9 cellular contexts compared by ENCODE assay signal in genomic region chr3:52218953-52219650, GRCh38. TPM values are rescaled to one million over a fixed set of nuclear protein-coding genes. Genes with fewer than 3 reads are reported as not detected.
DNase-seq lines count a peak whose midpoint lies in the region; ATAC-seq and TF ChIP-seq lines count a peak whose summit lies in the region.
"Had no signal": no experiment of that assay in that cellular context is flagged by ENCODE, and none has a peak within 500 bp of the region (broad histone marks: within the 10 kb centered on the region; RNA-seq: fewer than 3 reads in every experiment).

No MANE protein-coding gene starts in this region.

- H3K27ac Mint-ChIP-seq in activated naive CD4-positive, alpha-beta T cell treated with anti-CD3 and anti-CD28 coated beads, Interleukin-2, amount 10 ng/mL, durations not matched to agents 7 days and 5 days, result peak overlapping the region; percentile 88
- H3K27ac Mint-ChIP-seq in activated naive CD4-positive, alpha-beta T cell treated with anti-CD3 and anti-CD28 coated beads, Interleukin-2, amount 50 U/mL, for 72 hours, result no peak overlapping the region
- H3K27ac Mint-ChIP-seq in type B pancreatic cell, result peak overlapping the region; percentile 85

- H3K9me3 Mint-ChIP-seq in activated naive CD4-positive, alpha-beta T cell treated with anti-CD3 and anti-CD28 coated beads, Interleukin-2, amount 10 ng/mL, durations not matched to agents 7 days and 5 days, result no peaks in the 10 kb centered on the region
- no peaks in the 10 kb centered on the region for H3K9me3 Mint-ChIP-seq in activated naive CD4-positive, alpha-beta T cell treated with anti-CD3 and anti-CD28 coated beads, Interleukin-2, amount 50 U/mL, for 72 hours
- H3K9me3 Mint-ChIP-seq in type B pancreatic cell, result no peaks in the 10 kb centered on the region

- peaks cover 93% of the 10 kb centered on the region for H3K4me1 Mint-ChIP-seq in activated naive CD4-positive, alpha-beta T cell treated with anti-CD3 and anti-CD28 coated beads, Interleukin-2, amount 10 ng/mL, durations not matched to agents 7 days and 5 days
- peaks cover 12% of the 10 kb centered on the region for H3K4me1 Mint-ChIP-seq in type B pancreatic cell (ENCODE audit: unreplicated experiment)

- TF ChIP-seq CTCF in ascending aorta (IDR thresholded peaks at IDR 0.05), result no peak
- TF ChIP-seq CTCF in type B pancreatic cell (conservative IDR thresholded peaks at IDR 0.05), result no peak

- no peaks in the 10 kb centered on the region for H3K27me3 ChIP-seq in ascending aorta

- H3K4me3 ChIP-seq in ascending aorta, result no peak overlapping the region

- peaks cover 14 to 18% of the 10 kb centered on the region in 2 donors for H3K36me3 ChIP-seq in ascending aorta

- no peaks in the 10 kb centered on the region for H3K27me3 Mint-ChIP-seq in activated naive CD4-positive, alpha-beta T cell treated with anti-CD3 and anti-CD28 coated beads, Interleukin-2, amount 10 ng/mL, durations not matched to agents 7 days and 5 days
- H3K27me3 Mint-ChIP-seq in type B pancreatic cell, result no peaks in the 10 kb centered on the region

- peak overlapping the region; percentile 49 for H3K4me3 Mint-ChIP-seq in activated naive CD4-positive, alpha-beta T cell treated with anti-CD3 and anti-CD28 coated beads, Interleukin-2, amount 10 ng/mL, durations not matched to agents 7 days and 5 days
- peak overlapping the region; percentile 44 for H3K4me3 Mint-ChIP-seq in type B pancreatic cell

- intact Hi-C loops in ascending aorta (cut with DNase I), result no loop called here

- ATAC-seq in activated naive CD4-positive, alpha-beta T cell treated with anti-CD3 and anti-CD28 coated beads, Interleukin-2, amount 50 U/mL, for 72 hours, result no peak
- no peak for ATAC-seq in HG03097 (IDR thresholded peaks at IDR 0.05; ENCODE audit: low FRiP score, unreplicated experiment)

- CTCF ChIA-PET in activated naive CD4-positive, alpha-beta T cell treated with anti-CD3 and anti-CD28 coated beads, Interleukin-2, amount 10 ng/mL, durations not matched to agents 7 days and 5 days (lab: Charles Lee), result interaction anchor here (0.9 to 10.4 kb wide), 15 partner anchors 9 to 229 kb away, joined by 3 to 125 read pairs (median 9); partner anchors contain the start of genes PPM1M and WDR82

- peak overlapping the region; percentile 14 to 46 for H3K27ac ChIP-seq in ascending aorta

- no peaks in the 10 kb centered on the region for H3K9me3 ChIP-seq in ascending aorta

- no peak for DNase-seq in activated naive CD4-positive, alpha-beta T cell treated with anti-CD3 and anti-CD28 coated beads, Interleukin-2, amount 10 ng/mL, durations not matched to agents 7 days and 5 days
- no peak for DNase-seq in activated naive CD4-positive, alpha-beta T cell treated with anti-CD3 and anti-CD28 coated beads, Interleukin-2, amount 50 U/mL, for 72 hours (ENCODE audit: low spot score in 2 of 2)
- DNase-seq in ascending aorta (ENCODE audit: low spot score in 2 of 2) (no peak), lung microvascular endothelial cell (ENCODE audit: low read depth in 2 of 2) (peak; percentile 75 to 77), type B pancreatic cell (ENCODE audit: extremely low spot score, unreplicated experiment) (no peak), COR-L47 (lab: John Stamatoyannopoulos, UW) (no peak), RKO (ENCODE audit: low spot score) (no peak)

- H3K36me3 Mint-ChIP-seq in activated naive CD4-positive, alpha-beta T cell treated with anti-CD3 and anti-CD28 coated beads, Interleukin-2, amount 10 ng/mL, durations not matched to agents 7 days and 5 days, result peaks cover 31% of the 10 kb centered on the region
- H3K36me3 Mint-ChIP-seq in activated naive CD4-positive, alpha-beta T cell treated with anti-CD3 and anti-CD28 coated beads, Interleukin-2, amount 50 U/mL, for 72 hours, result peaks cover 8 to 11% of the 10 kb centered on the region in 2 donors
- peaks cover 16% of the 10 kb centered on the region for H3K36me3 Mint-ChIP-seq in type B pancreatic cell

- H3K4me1 ChIP-seq in ascending aorta, result peaks cover 0 to 16% of the 10 kb centered on the region in 2 donors

RNA-seq across cellular contexts. Expression of gene TLR9, which starts 6.3 kb away (rescaled TPM):
- total RNA-seq in activated naive CD4-positive, alpha-beta T cell treated with anti-CD3 and anti-CD28 coated beads, Interleukin-2, amount 50 U/mL, for 72 hours, result under 1 TPM; 0.18 to 0.86 TPM
- total RNA-seq in ascending aorta (not detected), lung microvascular endothelial cell (not detected in 2 replicates), type B pancreatic cell (ENCODE audit: low replicate concordance) (0.22 TPM in 1 of 2 replicates, not detected in the other)
- total RNA-seq: RPMI7951 had no signal

RNA-seq across cellular contexts. Expression of gene TWF2, which starts 19.9 kb away (rescaled TPM):
- 100 to 1,000 TPM in 1 of 2 donors, 10 to 100 TPM in 1; 75.8 to 139 TPM for total RNA-seq in activated naive CD4-positive, alpha-beta T cell treated with anti-CD3 and anti-CD28 coated beads, Interleukin-2, amount 50 U/mL, for 72 hours
- total RNA-seq in ascending aorta (162 TPM), lung microvascular endothelial cell (74.6 and 102 TPM in 2 replicates), type B pancreatic cell (ENCODE audit: low replicate concordance) (33.7 and 39.3 TPM in 2 replicates)

RNA-seq across cellular contexts. Expression of gene ALAS1, which starts 21.1 kb away (rescaled TPM):
- 10 to 100 TPM; 56.1 to 72.0 TPM for total RNA-seq in activated naive CD4-positive, alpha-beta T cell treated with anti-CD3 and anti-CD28 coated beads, Interleukin-2, amount 50 U/mL, for 72 hours
- 58.3 TPM for total RNA-seq in ascending aorta
- total RNA-seq in lung microvascular endothelial cell, result 28.4 and 35.5 TPM in 2 replicates
- total RNA-seq in type B pancreatic cell (ENCODE audit: low replicate concordance), result 57.1 and 60.8 TPM in 2 replicates

RNA-seq across cellular contexts. Expression of gene PPM1M, which starts 26.5 kb away (rescaled TPM):
- total RNA-seq in activated naive CD4-positive, alpha-beta T cell treated with anti-CD3 and anti-CD28 coated beads, Interleukin-2, amount 50 U/mL, for 72 hours, result 10 to 100 TPM; 52.3 to 74.1 TPM
- total RNA-seq in ascending aorta, result 20.3 TPM
- total RNA-seq in lung microvascular endothelial cell, result 10.9 and 14.3 TPM in 2 replicates
- total RNA-seq in type B pancreatic cell (ENCODE audit: low replicate concordance), result 5.2 and 8.0 TPM in 2 replicates

RNA-seq across cellular contexts. Expression of gene WDR82, which starts 59.3 kb away (rescaled TPM):
- 100 to 1,000 TPM in 1 of 2 donors, 10 to 100 TPM in 1; 96.6 to 129 TPM for total RNA-seq in activated naive CD4-positive, alpha-beta T cell treated with anti-CD3 and anti-CD28 coated beads, Interleukin-2, amount 50 U/mL, for 72 hours
- 42.0 TPM for total RNA-seq in ascending aorta
- total RNA-seq in lung microvascular endothelial cell, result 70.0 and 78.8 TPM in 2 replicates
- 74.2 and 96.8 TPM in 2 replicates for total RNA-seq in type B pancreatic cell (ENCODE audit: low replicate concordance)

Comparison
In these comparisons a context has a peak if more than half of its experiments do, and no peak if none do; other contexts are left out.
1. H3K27ac Mint-ChIP-seq: peak in activated naive CD4-positive, alpha-beta T cell treated with anti-CD3 and anti-CD28 coated beads, Interleukin-2, amount 10 ng/mL, durations not matched to agents 7 days and 5 days (single experiment) and type B pancreatic cell (single experiment); none in activated naive CD4-positive, alpha-beta T cell treated with anti-CD3 and anti-CD28 coated beads, Interleukin-2, amount 50 U/mL, for 72 hours (0 of 2).
2. DNase-seq: peak in lung microvascular endothelial cell (2 of 2); none in activated naive CD4-positive, alpha-beta T cell treated with anti-CD3 and anti-CD28 coated beads, Interleukin-2, amount 10 ng/mL, durations not matched to agents 7 days and 5 days (single experiment), activated naive CD4-positive, alpha-beta T cell treated with anti-CD3 and anti-CD28 coated beads, Interleukin-2, amount 50 U/mL, for 72 hours (0 of 2), ascending aorta (0 of 2), type B pancreatic cell (single experiment), COR-L47 (single experiment) and RKO (single experiment).